8 cellular contexts compared by ENCODE assay signal in the genomic region with DNA sequence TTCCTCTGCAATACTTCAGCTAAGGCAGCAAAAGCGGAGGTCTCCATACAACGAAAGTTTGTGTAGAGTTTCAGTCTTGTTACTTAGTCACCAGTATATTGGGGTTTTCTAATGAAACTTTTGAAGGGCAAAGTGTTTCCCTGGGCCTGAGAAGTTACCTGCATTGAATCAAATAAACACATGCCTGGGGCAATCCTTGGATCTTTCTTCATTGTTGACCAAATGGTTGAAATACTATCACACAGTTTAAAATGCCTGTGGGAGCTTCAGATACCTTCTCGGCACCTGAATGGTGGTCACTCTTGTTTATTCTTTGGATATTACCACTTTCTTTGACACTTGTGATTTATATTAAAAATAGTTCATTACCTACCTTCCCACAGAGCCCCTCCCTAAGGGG. TPM values are rescaled to one million over a fixed set of nuclear protein-coding genes. Genes with fewer than 3 reads are reported as not detected.
DNase-seq lines count a peak whose midpoint lies in the region; ATAC-seq, FAIRE-seq and TF ChIP-seq lines count a peak whose summit lies in the region.

No MANE protein-coding gene starts in this region.

- H3K9me3 ChIP-seq in OCI-LY1 (ENCODE audit: low read length) (no peaks in the 10 kb centered on the region), esophagus muscularis mucosa (no peaks in the 10 kb centered on the region), gastrocnemius medialis (no peaks in the 10 kb centered on the region)

- no peak for TF ChIP-seq EP300 in esophagus muscularis mucosa (IDR thresholded peaks at IDR 0.05)

- intact Hi-C loops in esophagus muscularis mucosa (cut with DNase I): loop anchor here (5.0 to 10.0 kb wide), 2 partner anchors 66 to 338 kb away; a partner anchor contains a TSS
- intact Hi-C loops in gastrocnemius medialis (cut with DNase I; ENCODE audit: low total_unique reads): loop anchor here (5.0 to 10.0 kb wide), 4 partner anchors 66 to 908 kb away; a partner anchor contains a TSS

- no peaks in the 10 kb centered on the region for H4K20me1 ChIP-seq in OCI-LY1 (ENCODE audit: insufficient read depth, low read length)

- no peaks in the 10 kb centered on the region for H3F3A ChIP-seq in OCI-LY1 (ENCODE audit: insufficient read depth, low read length)

- TF ChIP-seq POLR2A in esophagus muscularis mucosa (IDR thresholded peaks at IDR 0.05; ENCODE audit: low read depth) (no peak), gastrocnemius medialis (IDR thresholded peaks at IDR 0.05) (no peak)

- TF ChIP-seq CTCF in OCI-LY1 (IDR thresholded peaks at IDR 0.05; ENCODE audit: low read length): no peak
- no peak for TF ChIP-seq CTCF in esophagus muscularis mucosa (IDR thresholded peaks at IDR 0.05)
- TF ChIP-seq CTCF in gastrocnemius medialis (IDR thresholded peaks at IDR 0.05 in 4 of 5, conservative IDR thresholded peaks at IDR 0.05 in 1 of 5): no peak

- no peak overlapping the region for H3K27ac ChIP-seq in OCI-LY1 (ENCODE audit: low read depth, low read length, poor library complexity, severe bottlenecking)
- H3K27ac ChIP-seq in esophagus muscularis mucosa (replicated peaks in 1 of 4): peak overlapping the region; percentile 88 to 94 (median 91)
- H3K27ac ChIP-seq in gastrocnemius medialis: peak overlapping the region; percentile 74 to 88 (median 86)

- H2AFZ ChIP-seq in OCI-LY1 (ENCODE audit: low read length): no peak overlapping the region; the same call in 1 of the 2 replicates

- FAIRE-seq in RCC 7860 (lab: Jason Lieb, UNC): no peak

- no peaks in the 10 kb centered on the region for H3K79me2 ChIP-seq in OCI-LY1 (ENCODE audit: insufficient read depth, low read length)

- in situ Hi-C loops in gastrocnemius medialis (cut with MboI; ENCODE audit: low sequenced_read_pairs in 4 of 4): loop anchor here in 3 of 4 donors (25.0 kb wide), 3 partner anchors 341 to 641 kb away; a partner anchor contains a TSS

- peak overlapping the region; percentile 63 for H3K9ac ChIP-seq in OCI-LY1 (ENCODE audit: low read length)

- no peak for DNase-seq in esophagus muscularis mucosa (ENCODE audit: extremely low spot score)
- no peak for DNase-seq in gastrocnemius medialis
- no peak for DNase-seq in HCEC 1CT
- no peak for DNase-seq in RCC 7860 (ENCODE audit: low spot score)
- no peak for DNase-seq in stimulated activated naive CD4-positive, alpha-beta T cell (lab: John Stamatoyannopoulos, UW)
- no peak for DNase-seq in T-helper 9 cell

- 52% methylated on average over 3 of the region's 3 CpGs for WGBS in esophagus muscularis mucosa

- peaks cover 17% of the 10 kb centered on the region for H3K4me1 ChIP-seq in OCI-LY1 (ENCODE audit: insufficient read depth, low read length, severe bottlenecking)
- peaks cover 23 to 41% (median 39%) of the 10 kb centered on the region in 4 donors for H3K4me1 ChIP-seq in esophagus muscularis mucosa
- peaks cover 25 to 29% of the 10 kb centered on the region in 2 donors for H3K4me1 ChIP-seq in gastrocnemius medialis

- H3K36me3 ChIP-seq in OCI-LY1 (ENCODE audit: insufficient read depth, low read length): no peaks in the 10 kb centered on the region
- H3K36me3 ChIP-seq in esophagus muscularis mucosa: peaks cover 0 to 6% (median 0%) of the 10 kb centered on the region in 4 donors
- no peaks in the 10 kb centered on the region for H3K36me3 ChIP-seq in gastrocnemius medialis

- H3K4me3 ChIP-seq in OCI-LY1 (ENCODE audit: low read depth, low read length, poor library complexity, severe bottlenecking) (peak overlapping the region; percentile 79), esophagus muscularis mucosa (peak overlapping the region; percentile 71 to 95 (median 86)), gastrocnemius medialis (peak overlapping the region; percentile 54 to 85 (median 69))

- peak overlapping the region; percentile 71 for H3K4me2 ChIP-seq in OCI-LY1 (ENCODE audit: low read length)

- ATAC-seq in GM19455 (IDR thresholded peaks at IDR 0.05; ENCODE audit: unreplicated experiment): peak; percentile 2
- no peak for ATAC-seq in gastrocnemius medialis

- no peaks in the 10 kb centered on the region for H3K9me2 ChIP-seq in OCI-LY1 (ENCODE audit: low read depth, low read length)

- peaks cover 4% of the 10 kb centered on the region for H3K27me3 ChIP-seq in OCI-LY1 (ENCODE audit: insufficient read depth, low read length)
- no peaks in the 10 kb centered on the region for H3K27me3 ChIP-seq in esophagus muscularis mucosa
- no peaks in the 10 kb centered on the region for H3K27me3 ChIP-seq in gastrocnemius medialis

RNA-seq across cellular contexts. Expression of a gene that starts 1.0 kb away (rescaled TPM):
- total RNA-seq in esophagus muscularis mucosa (10 to 100 TPM; 13.3 to 31.6 (median 19.6) TPM), gastrocnemius medialis (1 to 10 TPM; 4.6 to 8.3 (median 7.1) TPM)

RNA-seq across cellular contexts. Expression of a gene that starts 24.4 kb away (rescaled TPM):
- total RNA-seq in esophagus muscularis mucosa (10 to 100 TPM; 47.3 to 75.4 (median 59.8) TPM), gastrocnemius medialis (100 to 1,000 TPM in 1 of 4 donors, 10 to 100 TPM in 3; 74.9 to 106 (median 89.1) TPM)

RNA-seq across cellular contexts. Expression of a gene that starts 42.2 kb away (rescaled TPM):
- total RNA-seq in esophagus muscularis mucosa: 10 to 100 TPM; 19.9 to 35.7 (median 25.2) TPM
- total RNA-seq in gastrocnemius medialis: 10 to 100 TPM; 19.6 to 59.1 (median 26.2) TPM
